7 cellular contexts compared by ENCODE assay signal in genomic region chr20:50464026-50464724, GRCh38. TPM values are rescaled to one million over a fixed set of nuclear protein-coding genes. Genes with fewer than 3 reads are reported as not detected.
DNase-seq lines count a peak whose midpoint lies in the region; ATAC-seq and TF ChIP-seq lines count a peak whose summit lies in the region.

No MANE protein-coding gene starts in this region.

- H3K36me3 ChIP-seq in prostate gland = no peaks in the 10 kb centered on the region

- H3K4me1 ChIP-seq in prostate gland (replicated peaks) = no peaks in the 10 kb centered on the region

- DNase-seq in GM12864 (ENCODE audit: low read depth) (no peak), HuH-7 (ENCODE audit: low spot score) (peak; percentile 66), SK-MEL-5 (ENCODE audit: low read depth, low spot score) (peak; percentile 69), Right ventricle myocardium inferior (ENCODE audit: missing footprints) (peak; percentile 73), prostate gland (ENCODE audit: low spot score) (peak; percentile 34)
- DNase-seq in activated naive CD4-positive, alpha-beta T cell treated with anti-CD3 and anti-CD28 coated beads, Interleukin-2, amount 10 ng/mL, durations not matched to agents 7 days and 5 days = peak; percentile 66

- 23% methylated on average over 21 of the region's 21 CpGs for WGBS in prostate gland

- ATAC-seq in Right ventricle myocardium inferior = peak; percentile 77
- no peak for ATAC-seq in HG03432 (IDR thresholded peaks at IDR 0.05; ENCODE audit: unreplicated experiment)

- no peak overlapping the region for H3K27ac Mint-ChIP-seq in activated naive CD4-positive, alpha-beta T cell treated with anti-CD3 and anti-CD28 coated beads, Interleukin-2, amount 10 ng/mL, durations not matched to agents 7 days and 5 days

- no peaks in the 10 kb centered on the region for H3K9me3 ChIP-seq in prostate gland

- intact Hi-C loops in Right ventricle myocardium inferior (cut with DNase I) (loop anchor here (5.0 kb wide), 2 partner anchors 87 to 182 kb away; no protein-coding TSS in a partner anchor), prostate gland (cut with DNase I) (loop anchor here (1.0 to 10.0 kb wide), 6 partner anchors 67 to 349 kb away; partner anchors contain the start of gene UBE2V1)

- in situ Hi-C loops in SK-MEL-5 (cut with HindIII; ENCODE audit: low pct_unique_long_range_greater_than_20kb, low sequenced_read_pairs) = loop anchor here (10.0 kb wide), 1 partner anchor 179 kb away; no protein-coding TSS in a partner anchor

- peaks cover 25% of the 10 kb centered on the region for H3K27me3 Mint-ChIP-seq in activated naive CD4-positive, alpha-beta T cell treated with anti-CD3 and anti-CD28 coated beads, Interleukin-2, amount 10 ng/mL, durations not matched to agents 7 days and 5 days

- no peaks in the 10 kb centered on the region for H3K9me3 Mint-ChIP-seq in activated naive CD4-positive, alpha-beta T cell treated with anti-CD3 and anti-CD28 coated beads, Interleukin-2, amount 10 ng/mL, durations not matched to agents 7 days and 5 days

- H3K27ac ChIP-seq in prostate gland = no peak overlapping the region

- TF ChIP-seq CTCF in GM12864 (IDR thresholded peaks at IDR 0.05; ENCODE audit: low read depth, low read length, missing control alignments) (peak; percentile 66), prostate gland (IDR thresholded peaks at IDR 0.05) (peak; percentile 75 to 87 (median 79))

- no peak for TF ChIP-seq POLR2A in prostate gland (IDR thresholded peaks at IDR 0.05)

- CTCF ChIA-PET in activated naive CD4-positive, alpha-beta T cell treated with anti-CD3 and anti-CD28 coated beads, Interleukin-2, amount 10 ng/mL, durations not matched to agents 7 days and 5 days (lab: Charles Lee) = interaction anchor here (0.8 to 7.3 kb wide), 25 partner anchors 9 to 344 kb away, joined by 3 to 99 read pairs (median 5); partner anchors contain the start of gene CEBPB

- H3K27me3 ChIP-seq in prostate gland (replicated peaks; ENCODE audit: insufficient read depth) = no peaks in the 10 kb centered on the region

- H3K4me1 Mint-ChIP-seq in activated naive CD4-positive, alpha-beta T cell treated with anti-CD3 and anti-CD28 coated beads, Interleukin-2, amount 10 ng/mL, durations not matched to agents 7 days and 5 days = peaks cover 14% of the 10 kb centered on the region

- no peak overlapping the region for H3K4me3 Mint-ChIP-seq in activated naive CD4-positive, alpha-beta T cell treated with anti-CD3 and anti-CD28 coated beads, Interleukin-2, amount 10 ng/mL, durations not matched to agents 7 days and 5 days

- H3K36me3 Mint-ChIP-seq in activated naive CD4-positive, alpha-beta T cell treated with anti-CD3 and anti-CD28 coated beads, Interleukin-2, amount 10 ng/mL, durations not matched to agents 7 days and 5 days = no peaks in the 10 kb centered on the region

- H3K4me3 ChIP-seq in GM12864 (ENCODE audit: low read depth, low read length) (no peak overlapping the region), prostate gland (no peak overlapping the region)

RNA-seq across cellular contexts. Expression of gene PTPN1, which starts 46.0 kb away (rescaled TPM):
- 118 and 121 TPM in 2 replicates for total RNA-seq in SK-MEL-5 (2014; rRNA removed; shearing (Covaris generic))
- 66.3 and 77.9 TPM in 2 replicates for polyA plus RNA-seq in SK-MEL-5 (2015; cell fraction: cytosol; rRNA removed)
- polyA plus RNA-seq in SK-MEL-5 (2015; cell fraction: nucleus; rRNA removed) = 55.0 and 56.7 TPM in 2 replicates
- 23.3 TPM for total RNA-seq in Right ventricle myocardium inferior
- total RNA-seq in prostate gland = 10 to 100 TPM; 28.5 to 46.6 TPM
